In genomic region chr20:24909086-24909780, GRCh38 we compare ENCODE assay signal across 26 cellular contexts. TPM values are rescaled to one million over a fixed set of nuclear protein-coding genes. Genes with fewer than 3 reads are reported as not detected.
"Had no signal": no experiment of that assay in that cellular context is flagged by ENCODE, and none has a peak within 500 bp of the region (broad histone marks: within the 10 kb centered on the region; RNA-seq: fewer than 3 reads in every experiment).

No MANE protein-coding gene starts in this region.

- H3K4me1 Mint-ChIP-seq: activated CD4-positive, alpha-beta T cell treated with anti-CD3 and anti-CD28 coated beads, Interleukin-2, amount 10 ng/mL, durations not matched to agents 7 days and 5 days; activated T-helper 17 cell treated with anti-CD3 and anti-CD28 coated beads, Interleukin-2, amount 50 U/mL, for 72 hours had no signal

- H3K36me3 ChIP-seq: brain microvascular endothelial cell, cardiac muscle cell, MG63, SJCRH30 had no signal

- H3K4me1 ChIP-seq: SJCRH30 had no signal

- H3K27ac ChIP-seq: brain microvascular endothelial cell, cardiac muscle cell, SJCRH30 had no signal

- H3K27ac Mint-ChIP-seq: activated CD4-positive, alpha-beta T cell treated with anti-CD3 and anti-CD28 coated beads, Interleukin-2, amount 10 ng/mL, durations not matched to agents 7 days and 5 days; activated CD8-positive, alpha-beta T cell treated with anti-CD3 and anti-CD28 coated beads for 36 hours; activated naive CD4-positive, alpha-beta T cell treated with anti-CD3 and anti-CD28 coated beads for 36 hours; activated naive CD8-positive, alpha-beta T cell; activated T-helper 17 cell treated with anti-CD3 and anti-CD28 coated beads, Interleukin-2, amount 50 U/mL, for 72 hours; T-helper 1 cell treated with Interleukin-12 subunit alpha and Interleukin-12 subunit beta and Interleukin-4 antibody, amounts not matched to agents 30 μg/mL and 1 μg/mL, for 36 hours had no signal

- H3K4me3 ChIP-seq: cardiac muscle cell, MG63, SJCRH30 had no signal

- DNase-seq: activated CD4-positive, alpha-beta T cell treated with anti-CD3 and anti-CD28 coated beads, Interleukin-2, amount 10 ng/mL, durations not matched to agents 7 days and 5 days; activated CD8-positive, alpha-beta T cell treated with anti-CD3 and anti-CD28 coated beads for 36 hours; activated gamma-delta T cell; activated naive CD4-positive, alpha-beta T cell treated with anti-CD3 and anti-CD28 coated beads for 36 hours; activated T-cell treated with anti-CD3 and anti-CD28 coated beads for 4 hours; activated T-cell treated with anti-CD3 and anti-CD28 coated beads, Interleukin-2, amount 50 U/mL, for 48 hours; amygdala; brain microvascular endothelial cell; MG63; NCI-H1105 treated with DMSO at 0.1 percent for 48 hours; NCI-H1436 treated with DMSO at 0.1 percent for 48 hours; NCI-H187; NCI-H2081; NCI-H510A treated with DMSO at 0.1 percent for 48 hours; NCI-H69; NK-92 treated with Interleukin-12 subunit alpha and Interleukin-12 subunit beta, amount 100 ng/mL, for 24 hours; OCI-M1; RPMI8226; SJCRH30 had no signal

- H3K9me3 ChIP-seq: MG63 had no signal

- H3K27me3 Mint-ChIP-seq: activated CD4-positive, alpha-beta T cell treated with anti-CD3 and anti-CD28 coated beads, Interleukin-2, amount 10 ng/mL, durations not matched to agents 7 days and 5 days; activated CD8-positive, alpha-beta T cell treated with anti-CD3 and anti-CD28 coated beads for 36 hours; activated naive CD8-positive, alpha-beta T cell; activated T-helper 17 cell treated with anti-CD3 and anti-CD28 coated beads, Interleukin-2, amount 50 U/mL, for 72 hours had no signal

- ATAC-seq: activated CD4-positive, CD25-positive, alpha-beta regulatory T cell treated with anti-CD3 and anti-CD28 coated beads, Interleukin-2, amount 50 U/mL, for 24 hours; activated CD8-positive, alpha-beta T cell treated with anti-CD3 and anti-CD28 coated beads for 36 hours; activated T-helper 17 cell treated with anti-CD3 and anti-CD28 coated beads, Interleukin-2, amount 50 U/mL, for 72 hours; Panc1; Right ventricle myocardium inferior had no signal

- H3K4me3 Mint-ChIP-seq: activated CD4-positive, alpha-beta T cell treated with anti-CD3 and anti-CD28 coated beads, Interleukin-2, amount 10 ng/mL, durations not matched to agents 7 days and 5 days; activated CD8-positive, alpha-beta T cell treated with anti-CD3 and anti-CD28 coated beads for 36 hours; activated naive CD4-positive, alpha-beta T cell treated with anti-CD3 and anti-CD28 coated beads for 36 hours; activated naive CD8-positive, alpha-beta T cell; activated T-helper 17 cell treated with anti-CD3 and anti-CD28 coated beads, Interleukin-2, amount 50 U/mL, for 72 hours; T-helper 1 cell treated with Interleukin-12 subunit alpha and Interleukin-12 subunit beta and Interleukin-4 antibody, amounts not matched to agents 30 μg/mL and 1 μg/mL, for 36 hours had no signal

- H3K27me3 ChIP-seq: brain microvascular endothelial cell, cardiac muscle cell, MG63 had no signal

RNA-seq across cellular contexts. Expression of gene CST7, which starts 39.8 kb away (rescaled TPM):
- total RNA-seq: cardiac muscle cell, SJCRH30 had no signal
